In the genomic region with DNA sequence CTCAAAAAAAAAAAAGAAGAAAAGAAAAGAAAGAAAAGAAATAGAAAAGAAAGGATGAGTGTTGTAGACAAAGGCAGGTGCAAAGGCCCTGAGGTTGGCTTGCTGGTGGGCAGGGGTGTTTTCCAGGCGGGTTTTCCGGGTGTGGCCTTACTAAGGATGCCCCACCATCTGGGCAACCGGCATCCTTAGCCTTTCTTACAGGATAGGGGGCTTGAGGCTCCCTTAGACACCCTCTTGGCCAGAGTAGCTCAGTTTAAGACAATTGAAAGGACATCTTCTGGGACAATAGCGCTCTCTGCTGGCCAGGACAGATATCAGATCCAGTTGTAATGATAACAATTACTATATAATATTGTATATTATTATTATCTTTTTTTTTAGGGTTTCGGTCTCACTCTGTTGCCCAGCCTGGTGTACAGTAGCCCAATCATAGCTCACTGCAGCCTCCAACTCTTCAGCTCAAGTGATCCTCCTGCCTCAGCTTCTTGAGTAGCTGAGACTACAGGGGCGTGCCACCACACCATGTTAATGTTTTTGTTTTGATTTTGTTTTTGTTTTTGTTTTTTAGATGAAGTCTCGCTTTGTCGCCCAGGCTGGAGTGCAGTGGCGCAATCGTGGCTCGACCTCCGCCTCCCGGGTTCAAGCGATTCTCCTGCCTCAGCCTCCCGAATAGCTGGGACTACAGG, we compare ENCODE assay signal across 8 cellular contexts. TPM values are rescaled to one million over a fixed set of nuclear protein-coding genes. Genes with fewer than 3 reads are reported as not detected.
DNase-seq lines count a peak whose midpoint lies in the region; ATAC-seq and TF ChIP-seq lines count a peak whose summit lies in the region.

No MANE protein-coding gene starts in this region.

- no peak overlapping the region for H3K27ac Mint-ChIP-seq in activated CD4-positive, alpha-beta T cell treated with anti-CD3 and anti-CD28 coated beads, Interleukin-2, amount 10 ng/mL, durations not matched to agents 24 days and 14 days
- H3K27ac Mint-ChIP-seq in nephron, result no peak overlapping the region

- peak overlapping the region; percentile 73; the same call in 1 of the 2 replicates for H3K27ac ChIP-seq in 22Rv1

- TF ChIP-seq CTCF in 22Rv1 (IDR thresholded peaks at IDR 0.05) (peak; percentile 80), GM12874 (IDR thresholded peaks at IDR 0.05; ENCODE audit: insufficient read depth, low read depth, low read length) (peak; percentile 54), nephron (IDR thresholded peaks at IDR 0.05; ENCODE audit: unreplicated experiment in 3 of 3) (peak; percentile 36 to 52 (median 39))

- H3K4me3 Mint-ChIP-seq in activated CD4-positive, alpha-beta T cell treated with anti-CD3 and anti-CD28 coated beads, Interleukin-2, amount 10 ng/mL, durations not matched to agents 24 days and 14 days, result no peak overlapping the region
- peak overlapping the region in 1 of 3 experiments; percentile 36 for H3K4me3 Mint-ChIP-seq in nephron

- ATAC-seq in GM19463 (IDR thresholded peaks at IDR 0.05; ENCODE audit: unreplicated experiment), result no peak

- H3K27me3 Mint-ChIP-seq in activated CD4-positive, alpha-beta T cell treated with anti-CD3 and anti-CD28 coated beads, Interleukin-2, amount 10 ng/mL, durations not matched to agents 24 days and 14 days, result peaks cover 6% of the 10 kb centered on the region
- peaks cover 10% of the 10 kb centered on the region for H3K27me3 Mint-ChIP-seq in nephron (ENCODE audit: low read depth)

- DNase-seq in NCI-H460 (ENCODE audit: extremely low read depth, low read depth) (peak; percentile 49), dermis blood vessel endothelial cell (peak; percentile 83), GOT3 (lab: John Stamatoyannopoulos, UW) (no peak)
- DNase-seq in activated CD4-positive, alpha-beta T cell treated with anti-CD3 and anti-CD28 coated beads, Interleukin-2, amount 10 ng/mL, durations not matched to agents 24 days and 14 days, result peak; percentile 91

- intact Hi-C loops in activated CD4-positive, alpha-beta T cell treated with anti-CD3 and anti-CD28 coated beads, Interleukin-2, amount 10 ng/mL, durations not matched to agents 24 days and 14 days (cut with micrococcal nuclease), result loop anchor here (1.0 to 5.0 kb wide), 4 partner anchors 45 to 192 kb away; a partner anchor contains a TSS

- peaks cover 23% of the 10 kb centered on the region for H3K4me1 Mint-ChIP-seq in activated CD4-positive, alpha-beta T cell treated with anti-CD3 and anti-CD28 coated beads, Interleukin-2, amount 10 ng/mL, durations not matched to agents 24 days and 14 days
- H3K4me1 Mint-ChIP-seq in nephron, result peaks cover 22% of the 10 kb centered on the region

- peaks cover 6% of the 10 kb centered on the region for H3K36me3 Mint-ChIP-seq in activated CD4-positive, alpha-beta T cell treated with anti-CD3 and anti-CD28 coated beads, Interleukin-2, amount 10 ng/mL, durations not matched to agents 24 days and 14 days (ENCODE audit: low read depth)
- peaks cover 3% of the 10 kb centered on the region for H3K36me3 Mint-ChIP-seq in nephron (ENCODE audit: low read depth)

- H3K9me3 Mint-ChIP-seq in activated CD4-positive, alpha-beta T cell treated with anti-CD3 and anti-CD28 coated beads, Interleukin-2, amount 10 ng/mL, durations not matched to agents 24 days and 14 days, result no peaks in the 10 kb centered on the region
- H3K9me3 Mint-ChIP-seq in nephron, result no peaks in the 10 kb centered on the region

RNA-seq across cellular contexts. Expression of a gene that starts 1.4 kb away (rescaled TPM):
- 30.0 and 31.2 TPM in 2 replicates for total RNA-seq in NCI-H460 (2014; rRNA removed; shearing (Covaris generic))
- 228 and 240 TPM in 2 replicates for polyA plus RNA-seq in NCI-H460 (2014; cell fraction: nucleus; rRNA removed)
- 86.0 and 95.2 TPM in 2 replicates for total RNA-seq in activated CD4-positive, alpha-beta T cell treated with anti-CD3 and anti-CD28 coated beads, Interleukin-2, amount 10 ng/mL, durations not matched to agents 24 days and 14 days
- 23.1 and 26.4 TPM in 2 replicates for total RNA-seq in dermis blood vessel endothelial cell

RNA-seq across cellular contexts. Expression of a gene that starts 18.1 kb away (rescaled TPM):
- 33.8 and 38.8 TPM in 2 replicates for total RNA-seq in NCI-H460 (2014; rRNA removed; shearing (Covaris generic))
- 52.4 and 63.9 TPM in 2 replicates for polyA plus RNA-seq in NCI-H460 (2014; cell fraction: nucleus; rRNA removed)
- 198 and 211 TPM in 2 replicates for total RNA-seq in activated CD4-positive, alpha-beta T cell treated with anti-CD3 and anti-CD28 coated beads, Interleukin-2, amount 10 ng/mL, durations not matched to agents 24 days and 14 days
- total RNA-seq in dermis blood vessel endothelial cell, result 118 and 185 TPM in 2 replicates

RNA-seq across cellular contexts. Expression of a gene that starts 45.6 kb away (rescaled TPM):
- total RNA-seq in NCI-H460 (2014; rRNA removed; shearing (Covaris generic)), result 101 and 112 TPM in 2 replicates
- 217 and 305 TPM in 2 replicates for polyA plus RNA-seq in NCI-H460 (2014; cell fraction: nucleus; rRNA removed)
- 588 TPM in 2 replicates for total RNA-seq in activated CD4-positive, alpha-beta T cell treated with anti-CD3 and anti-CD28 coated beads, Interleukin-2, amount 10 ng/mL, durations not matched to agents 24 days and 14 days
- 85.8 and 190 TPM in 2 replicates for total RNA-seq in dermis blood vessel endothelial cell
